In the genomic region with DNA sequence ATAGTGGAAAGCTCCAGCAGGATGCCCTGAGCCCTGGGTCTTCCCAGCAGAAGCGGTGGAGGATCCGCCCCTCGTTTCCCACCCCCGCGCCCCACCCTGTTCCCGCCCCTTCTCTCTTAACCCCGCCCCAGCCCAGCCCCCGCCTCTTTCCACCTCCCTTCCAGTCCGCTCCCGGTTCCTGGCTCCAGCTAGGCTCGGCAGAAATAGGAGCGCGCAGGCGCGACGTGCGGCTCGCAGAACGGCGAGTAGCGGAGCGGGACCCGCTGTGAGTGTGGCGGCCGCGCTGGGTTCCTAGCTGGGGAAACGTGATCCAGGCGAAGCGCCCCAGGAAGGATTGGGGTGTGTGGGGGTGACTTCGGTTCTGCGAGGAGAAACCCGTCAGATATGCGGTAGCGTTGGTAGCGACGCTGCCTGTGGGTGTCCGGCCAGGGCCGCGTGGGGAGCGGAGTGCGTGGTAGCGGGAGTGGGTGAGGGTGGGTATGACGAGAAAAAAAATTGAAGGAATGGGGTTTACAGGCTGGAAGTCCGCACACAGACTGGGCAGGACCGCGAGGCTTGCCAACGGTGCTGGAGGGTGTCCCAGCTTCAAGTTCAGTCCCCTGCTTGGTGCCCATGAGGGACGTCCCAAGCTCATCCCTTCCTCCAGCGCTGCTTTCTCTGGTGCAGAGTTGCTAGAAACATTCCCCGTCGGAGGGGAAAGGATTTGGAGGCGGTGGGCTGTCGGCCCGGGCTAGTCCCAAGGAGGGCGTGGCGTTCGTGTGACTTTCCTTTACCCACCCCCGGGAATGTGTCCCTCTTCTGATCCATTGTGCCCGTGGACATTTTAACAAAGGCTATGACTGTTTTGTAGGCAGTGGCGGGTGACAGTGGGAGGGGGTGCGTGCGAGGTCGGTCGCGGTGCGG, we compare ENCODE assay signal across 8 cellular contexts. TPM values are rescaled to one million over a fixed set of nuclear protein-coding genes. Genes with fewer than 3 reads are reported as not detected.
DNase-seq lines count a peak whose midpoint lies in the region; ATAC-seq and TF ChIP-seq lines count a peak whose summit lies in the region.

A gene (plus strand): TSS at position 234 of the 903 bp plus-strand sequence. CDS start 56,886 bp downstream, outside the sequence.

- peak; percentile 34 for DNase-seq in AG09309 (ENCODE audit: low read depth)
- DNase-seq in HS-27A (ENCODE audit: low read depth): peak; percentile 24
- DNase-seq in SJSA1 (ENCODE audit: low read depth in 1 of 2, low spot score in 2 of 2): peak; percentile 60 to 80
- DNase-seq in epidermal melanocyte (ENCODE audit: insufficient read length, low spot score): peak; percentile 21
- DNase-seq in lung (ENCODE audit: low spot score): peak; percentile 70
- DNase-seq in stomach: peak; percentile 72
- DNase-seq in central memory CD4-positive, alpha-beta T cell: no peak

- TF ChIP-seq CTCF in AG09309 (IDR thresholded peaks at IDR 0.05; ENCODE audit: control insufficient read depth, insufficient read depth, low read depth, low read length, missing control alignments) (no peak), lung (IDR thresholded peaks at IDR 0.05; ENCODE audit: control extremely low read depth, extremely low read depth) (no peak), stomach (IDR thresholded peaks at IDR 0.05) (no peak)

- H3K4me3 ChIP-seq in AG09309 (ENCODE audit: control insufficient read depth, low read depth, low read length) (peak within 1 kb of the TSS; percentile 73), SJSA1 (peak within 1 kb of the TSS; percentile 73), lung (peak within 1 kb of the TSS; percentile 58), stomach (peak within 1 kb of the TSS; percentile 56 to 64 (median 60))

- no peaks in the 10 kb centered on the region for H3K9me3 ChIP-seq in SJSA1 (replicated peaks)
- H3K9me3 ChIP-seq in lung (ENCODE audit: control insufficient read depth in 2 of 2, insufficient read depth in 1 of 2, low read length in 1 of 2): no peaks in the 10 kb centered on the region
- no peaks in the 10 kb centered on the region for H3K9me3 ChIP-seq in stomach

- H3K36me3 ChIP-seq in SJSA1: no peaks in the 10 kb centered on the region
- no peaks in the 10 kb centered on the region for H3K36me3 ChIP-seq in lung (ENCODE audit: control insufficient read depth in 2 of 2, insufficient read depth in 2 of 2, low read length in 2 of 2)
- H3K36me3 ChIP-seq in stomach: no peaks in the 10 kb centered on the region

- H3K27me3 ChIP-seq in SJSA1 (replicated peaks) (no peaks in the 10 kb centered on the region), lung (ENCODE audit: control insufficient read depth, insufficient read depth) (no peaks in the 10 kb centered on the region), stomach (no peaks in the 10 kb centered on the region)

- ATAC-seq in lung (ENCODE audit: insufficient read depth, low FRiP score) (peak; percentile 91), HG02938 (IDR thresholded peaks at IDR 0.05; ENCODE audit: unreplicated experiment) (no peak)

- WGBS in lung, 2 donors: 1 to 32% methylated on average over 47 to 66 of the region's 66 CpGs
- 2 to 35% (median 9%) methylated on average over 15 to 64 of the region's 66 CpGs for WGBS in stomach, 5 donors

- TF ChIP-seq POLR2A in stomach (IDR thresholded peaks at IDR 0.05): no peak

- intact Hi-C loops in stomach (cut with DNase I; ENCODE audit: low total_unique reads): no loop called here

- TF ChIP-seq EP300 in stomach (IDR thresholded peaks at IDR 0.05): no peak

- H3K27ac ChIP-seq in SJSA1: peak within 1 kb of the TSS; percentile 81
- H3K27ac ChIP-seq in lung (ENCODE audit: low read depth in 1 of 2, low read length in 1 of 2): peak within 1 kb of the TSS; percentile 73 to 79
- H3K27ac ChIP-seq in stomach: peak within 1 kb of the TSS; percentile 78 to 87 (median 82)

- H3K4me1 ChIP-seq in SJSA1 (replicated peaks) (peaks cover 23% of the 10 kb centered on the region), lung (ENCODE audit: control insufficient read depth in 2 of 2, insufficient read depth in 2 of 2, low read length in 2 of 2) (peaks cover 0 to 2% of the 10 kb centered on the region in 2 donors), stomach (peaks cover 0 to 6% (median 0%) of the 10 kb centered on the region in 4 donors)

RNA-seq across cellular contexts. Expression of the gene that starts here (rescaled TPM):
- total RNA-seq in SJSA1 (2014; rRNA removed; shearing (Covaris generic)): 18.0 and 23.4 TPM in 2 replicates
- total RNA-seq in lung (10 to 100 TPM in 1 of 2 donors, 1 to 10 TPM in 1; 4.7 to 15.0 TPM), stomach (1 to 10 TPM; 1.7 to 8.8 (median 4.6) TPM)
- polyA plus RNA-seq in lung (1 to 10 TPM; 2.1 to 3.0 TPM), stomach (1 to 10 TPM in 2 of 3 donors, under 1 TPM in 1; 0.76 to 2.9 (median 1.6) TPM)
